In genomic region chr17:50422738-50423137, GRCh38 we compare ENCODE assay signal across 1 cellular context.
TF ChIP-seq lines count a peak whose summit lies in the region.

No MANE protein-coding gene starts in this region.

TF ChIP-seq in K562, 482 proteins besides CTCF, POLR2A, EP300 and RAD21:
- TF ChIP-seq SETDB1 (IDR thresholded peaks at IDR 0.05; ENCODE audit: low read length) = no peak
- TF ChIP-seq FOXJ3 (CRISPR knock-in tag; IDR thresholded peaks at IDR 0.05) = no peak
- TF ChIP-seq MLLT1 (IDR thresholded peaks at IDR 0.05) = no peak
- no peak for TF ChIP-seq CXXC5 (CRISPR knock-in tag; IDR thresholded peaks at IDR 0.05)
- TF ChIP-seq, protein P1, sequence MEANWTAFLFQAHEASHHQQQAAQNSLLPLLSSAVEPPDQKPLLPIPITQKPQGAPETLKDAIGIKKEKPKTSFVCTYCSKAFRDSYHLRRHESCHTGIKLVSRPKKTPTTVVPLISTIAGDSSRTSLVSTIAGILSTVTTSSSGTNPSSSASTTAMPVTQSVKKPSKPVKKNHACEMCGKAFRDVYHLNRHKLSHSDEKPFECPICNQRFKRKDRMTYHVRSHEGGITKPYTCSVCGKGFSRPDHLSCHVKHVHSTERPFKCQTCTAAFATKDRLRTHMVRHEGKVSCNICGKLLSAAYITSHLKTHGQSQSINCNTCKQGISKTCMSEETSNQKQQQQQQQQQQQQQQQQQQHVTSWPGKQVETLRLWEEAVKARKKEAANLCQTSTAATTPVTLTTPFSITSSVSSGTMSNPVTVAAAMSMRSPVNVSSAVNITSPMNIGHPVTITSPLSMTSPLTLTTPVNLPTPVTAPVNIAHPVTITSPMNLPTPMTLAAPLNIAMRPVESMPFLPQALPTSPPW (CRISPR knock-in tag; IDR thresholded peaks at IDR 0.05) = no peak
- no peak for TF ChIP-seq NFIX (CRISPR knock-in tag; IDR thresholded peaks at IDR 0.05; ENCODE audit: low read depth)
- no peak for TF ChIP-seq GABPB1 (CRISPR knock-in tag; IDR thresholded peaks at IDR 0.05)
- TF ChIP-seq ID3 (CRISPR knock-in tag; IDR thresholded peaks at IDR 0.05) = no peak
- no peak for TF ChIP-seq ID3 (tag; IDR thresholded peaks at IDR 0.05)
- TF ChIP-seq ZNF217 (CRISPR knock-in tag; IDR thresholded peaks at IDR 0.05) = no peak
